ENCODE assay signal across 31 cellular contexts in the genomic region with DNA sequence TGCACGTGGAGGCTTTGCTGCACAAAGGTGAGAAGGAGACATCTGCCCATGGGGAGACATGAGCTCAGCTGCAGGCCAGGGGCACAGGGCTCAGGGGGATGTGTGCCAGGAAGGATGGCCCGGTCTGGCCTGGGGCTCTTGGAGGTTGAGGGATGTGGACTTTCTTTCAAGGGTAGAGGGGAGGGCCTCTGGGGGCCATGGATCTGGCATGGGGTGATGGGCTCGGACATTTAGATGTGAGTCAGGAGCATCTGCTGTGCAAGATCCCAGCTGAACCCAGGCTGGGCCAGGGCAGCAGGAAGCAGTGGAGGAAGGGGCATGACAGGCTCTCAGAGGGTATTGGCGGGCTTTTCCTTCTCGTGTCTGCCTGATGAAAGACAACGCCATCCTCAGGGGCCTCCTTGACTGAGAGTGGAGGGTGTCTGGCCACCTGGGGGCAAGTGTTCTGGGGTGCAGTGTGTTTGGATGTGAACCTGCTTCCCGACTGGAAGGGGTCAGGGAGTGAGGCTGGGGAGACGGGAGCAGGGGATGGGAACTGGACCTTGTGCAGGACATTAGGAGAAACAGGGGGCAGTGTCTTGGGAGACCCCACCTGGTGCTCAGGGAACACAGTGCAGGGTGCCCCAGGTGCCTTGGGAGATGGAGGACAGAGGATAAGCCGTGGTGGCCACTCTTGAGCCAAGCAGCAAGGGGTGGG.
"Had no signal": no experiment of that assay in that cellular context is flagged by ENCODE, and none has a peak within 500 bp of the region (broad histone marks: within the 10 kb centered on the region; RNA-seq: fewer than 3 reads in every experiment).

No MANE protein-coding gene starts in this region.

- H3K4me1 ChIP-seq: ascending aorta, SJCRH30 had no signal

- H3K36me3 ChIP-seq: ascending aorta, cardiac muscle cell, MG63, SJCRH30, WERI-Rb-1 had no signal

- H3K4me3 Mint-ChIP-seq: activated CD4-positive, alpha-beta memory T cell treated with anti-CD3 and anti-CD28 coated beads, Interleukin-2, amount 10 ng/mL, durations not matched to agents 7 days and 5 days; activated CD8-positive, alpha-beta memory T cell treated with anti-CD3 and anti-CD28 coated beads, Interleukin-2, amount 10 ng/mL, durations not matched to agents 7 days and 5 days; activated naive CD4-positive, alpha-beta T cell treated with anti-CD3 and anti-CD28 coated beads, Interleukin-2, amount 10 ng/mL, durations not matched to agents 7 days and 5 days; activated naive CD8-positive, alpha-beta T cell had no signal

- H3K27ac ChIP-seq: ascending aorta, cardiac muscle cell, SJCRH30, SK-N-MC, WERI-Rb-1 had no signal

- ATAC-seq: activated CD8-positive, alpha-beta memory T cell treated with anti-CD3 and anti-CD28 coated beads, Interleukin-2, amount 10 ng/mL, durations not matched to agents 7 days and 5 days; Panc1 had no signal

- H3K27me3 ChIP-seq: ascending aorta, cardiac muscle cell, MG63, SJCRH30 had no signal

- H3K9me3 Mint-ChIP-seq: activated CD4-positive, alpha-beta memory T cell treated with anti-CD3 and anti-CD28 coated beads, Interleukin-2, amount 10 ng/mL, durations not matched to agents 7 days and 5 days; activated naive CD4-positive, alpha-beta T cell treated with anti-CD3 and anti-CD28 coated beads, Interleukin-2, amount 10 ng/mL, durations not matched to agents 7 days and 5 days had no signal

- H3K36me3 Mint-ChIP-seq: activated CD8-positive, alpha-beta memory T cell treated with anti-CD3 and anti-CD28 coated beads, Interleukin-2, amount 10 ng/mL, durations not matched to agents 7 days and 5 days; activated naive CD4-positive, alpha-beta T cell treated with anti-CD3 and anti-CD28 coated beads, Interleukin-2, amount 10 ng/mL, durations not matched to agents 7 days and 5 days; activated naive CD8-positive, alpha-beta T cell had no signal

- H3K9me3 ChIP-seq: ascending aorta, MG63, SJCRH30 had no signal

- H3K4me3 ChIP-seq: ascending aorta, cardiac muscle cell, MG63, SJCRH30, SK-N-MC had no signal

- H3K27ac Mint-ChIP-seq: activated CD4-positive, alpha-beta memory T cell treated with anti-CD3 and anti-CD28 coated beads, Interleukin-2, amount 10 ng/mL, durations not matched to agents 7 days and 5 days; activated CD8-positive, alpha-beta memory T cell treated with anti-CD3 and anti-CD28 coated beads, Interleukin-2, amount 10 ng/mL, durations not matched to agents 7 days and 5 days; activated naive CD4-positive, alpha-beta T cell treated with anti-CD3 and anti-CD28 coated beads, Interleukin-2, amount 10 ng/mL, durations not matched to agents 7 days and 5 days; activated naive CD8-positive, alpha-beta T cell had no signal

- DNase-seq: activated CD4-positive, alpha-beta memory T cell treated with anti-CD3 and anti-CD28 coated beads, Interleukin-2, amount 10 ng/mL, durations not matched to agents 7 days and 5 days; activated CD4-positive, alpha-beta T cell treated with anti-CD3 and anti-CD28 coated beads for 1 hour; activated CD4-positive, alpha-beta T cell treated with anti-CD3 and anti-CD28 coated beads for 48 hours; activated CD4-positive, CD25-positive, alpha-beta regulatory T cell; activated CD8-positive, alpha-beta memory T cell treated with anti-CD3 and anti-CD28 coated beads for 24 hours; activated CD8-positive, alpha-beta memory T cell treated with anti-CD3 and anti-CD28 coated beads, Interleukin-2, amount 10 ng/mL, durations not matched to agents 7 days and 5 days; activated CD8-positive, alpha-beta memory T cell treated with anti-CD3 and anti-CD28 coated beads, Interleukin-2, amount 50 U/mL, for 48 hours; activated effector memory CD4-positive, alpha-beta T cell treated with Interleukin-2 at 50 U/mL for 16 hours; activated naive CD4-positive, alpha-beta T cell treated with anti-CD3 and anti-CD28 coated beads, Interleukin-2, amount 10 ng/mL, durations not matched to agents 7 days and 5 days; activated T-cell treated with anti-CD3 and anti-CD28 coated beads, Interleukin-2, amount 50 U/mL, for 48 hours; amygdala; Kasumi-1; KG1; MG63; NCI-H1048; NCI-H1105 treated with DMSO at 0.1 percent for 48 hours; NCI-H1436; NCI-H1694; NCI-H1930; NCI-H2081 treated with DMSO at 0.1 percent for 48 hours; NCI-H345; NCI-H524 treated with DMSO at 0.1 percent for 48 hours; SHP77; SJCRH30; T1000; WERI-Rb-1 had no signal

- H3K4me1 Mint-ChIP-seq: activated CD4-positive, alpha-beta memory T cell treated with anti-CD3 and anti-CD28 coated beads, Interleukin-2, amount 10 ng/mL, durations not matched to agents 7 days and 5 days; activated CD8-positive, alpha-beta memory T cell treated with anti-CD3 and anti-CD28 coated beads, Interleukin-2, amount 10 ng/mL, durations not matched to agents 7 days and 5 days; activated naive CD4-positive, alpha-beta T cell treated with anti-CD3 and anti-CD28 coated beads, Interleukin-2, amount 10 ng/mL, durations not matched to agents 7 days and 5 days had no signal
